In genomic region chr17:78368348-78368747, GRCh38 we compare ENCODE assay signal across 29 cellular contexts. TPM values are rescaled to one million over a fixed set of nuclear protein-coding genes. Genes with fewer than 3 reads are reported as not detected.
DNase-seq lines count a peak whose midpoint lies in the region; ATAC-seq and TF ChIP-seq lines count a peak whose summit lies in the region.
"Had no signal": no experiment of that assay in that cellular context is flagged by ENCODE, and none has a peak within 500 bp of the region (broad histone marks: within the 10 kb centered on the region; RNA-seq: fewer than 3 reads in every experiment).

No MANE protein-coding gene starts in this region.

- H3K9me3 ChIP-seq in H9 (ENCODE audit: control insufficient read depth, low read depth, low read length) (no peaks in the 10 kb centered on the region), left lung (no peaks in the 10 kb centered on the region), osteoblast (ENCODE audit: low read depth, low read length) (no peaks in the 10 kb centered on the region)
- H3K9me3 ChIP-seq: gastroesophageal sphincter had no signal

- H3K4me3 ChIP-seq in left lung (no peak overlapping the region), osteoblast (ENCODE audit: insufficient read depth, low read length) (no peak overlapping the region)
- H3K4me3 ChIP-seq: gastroesophageal sphincter, hepatocyte, K562 had no signal

- H2BK120ac ChIP-seq in H9 (ENCODE audit: low read depth, low read length, poor library complexity, severe bottlenecking) = no peak overlapping the region

- H3K9ac ChIP-seq in H9 (ENCODE audit: extremely low read depth, insufficient read length, low read length) = no peak overlapping the region

- no peaks in the 10 kb centered on the region for H4K20me1 ChIP-seq in H9 (ENCODE audit: control insufficient read depth, insufficient read depth, insufficient read length)
- H4K20me1 ChIP-seq in osteoblast (ENCODE audit: insufficient read depth, low read length) = no peaks in the 10 kb centered on the region

- no peak overlapping the region for H4K8ac ChIP-seq in H9 (replicated peaks; ENCODE audit: insufficient read length, low read depth, low read length)

- peak; percentile 7 for DNase-seq in NCI-H1092 treated with DMSO at 0.1 percent for 48 hours (lab: John Stamatoyannopoulos, UW)
- no peak for DNase-seq in NCI-H1092 (lab: John Stamatoyannopoulos, UW)
- DNase-seq in H9 = no peak
- DNase-seq in left lung = peak in 1 of 2 donors; percentile 80
- DNase-seq in osteoblast (ENCODE audit: insufficient read length, low spot score, missing footprints) = peak; percentile 21
- DNase-seq in HuH-7.5 (ENCODE audit: low spot score) = no peak
- DNase-seq: 8988T; activated CD4-positive, alpha-beta T cell treated with anti-CD3 and anti-CD28 coated beads for 36 hours; amygdala; COR-L47; DMS79; effector CD4-positive, alpha-beta T cell; GDM1; GOT3; NCI-H1105; NCI-H2081; NCI-H345; NCI-H774; SHP77 treated with DMSO at 0.1 percent for 48 hours; stimulated activated CD4-positive, alpha-beta T cell treated with anti-CD3 and anti-CD28 coated beads, Interleukin-15, amount 100 ng/mL, for 24 hours; SW 1271 had no signal

- H3K27me3 Mint-ChIP-seq in H9 (ENCODE audit: low read depth) = peaks cover 2% of the 10 kb centered on the region
- H3K27me3 Mint-ChIP-seq: activated CD4-positive, alpha-beta T cell treated with anti-CD3 and anti-CD28 coated beads for 36 hours had no signal

- no peaks in the 10 kb centered on the region; a peak in 1 of 5 replicates for H3K9me3 Mint-ChIP-seq in H9
- H3K9me3 Mint-ChIP-seq: activated naive CD4-positive, alpha-beta T cell treated with anti-CD3 and anti-CD28 coated beads, Interleukin-2, amount 50 U/mL, for 72 hours; activated T-helper 2 cell treated with anti-CD3 and anti-CD28 coated beads, Interferon-gamma antibody, Interleukin-2, Interleukin-4, amounts not matched to agents 10 μg/mL and 5 μg/mL and 100 μg/mL, durations not matched to agents 14 hours and 24 hours and 36 hours; stimulated activated memory B cell treated with anti-CD40 and anti-IgM and Interleukin-4, amounts not matched to agents 10 μg/mL and 1 μg/mL and 100 μg/mL, for 72 hours had no signal

- H3K27ac ChIP-seq in H9 (ENCODE audit: insufficient read length, low read depth, low read length) (no peak overlapping the region), left lung (no peak overlapping the region), osteoblast (ENCODE audit: low read depth, low read length) (no peak overlapping the region)
- H3K27ac ChIP-seq: gastroesophageal sphincter, hepatocyte had no signal

- peak overlapping the region; percentile 80 for H2BK12ac ChIP-seq in H9 (ENCODE audit: insufficient read length, low read depth, low read length)

- H3K23me2 ChIP-seq in H9 (ENCODE audit: insufficient read length, low read depth, low read length, poor library complexity, severe bottlenecking) = no peaks in the 10 kb centered on the region

- peak overlapping the region; percentile 100; the same call in 1 of the 2 replicates for H2BK15ac ChIP-seq in H9 (ENCODE audit: low read depth, low read length)

- peak overlapping the region; percentile 45 for H3K18ac ChIP-seq in H9 (ENCODE audit: insufficient read length, low read depth, low read length)

- H3K27me3 ChIP-seq in H9 (ENCODE audit: insufficient read depth, low read length) (no peaks in the 10 kb centered on the region; the same call in 1 of the 2 replicates), left lung (no peaks in the 10 kb centered on the region), osteoblast (ENCODE audit: insufficient read depth, low read length) (no peaks in the 10 kb centered on the region)
- H3K27me3 ChIP-seq: gastroesophageal sphincter, hepatocyte had no signal

- H2AK5ac ChIP-seq in H9 (ENCODE audit: insufficient read length, low read length) = peak overlapping the region; percentile 68

- no peak overlapping the region for H3K23ac ChIP-seq in H9 (ENCODE audit: insufficient read length, low read depth, low read length)

- no peaks in the 10 kb centered on the region for H3K79me1 ChIP-seq in H9 (ENCODE audit: insufficient read depth, low read depth, low read length, poor library complexity, severe bottlenecking)

- no peaks in the 10 kb centered on the region for H3K36me3 Mint-ChIP-seq in H9 (ENCODE audit: insufficient read depth in 1 of 3, low read depth in 3 of 3)
- H3K36me3 Mint-ChIP-seq: activated naive CD4-positive, alpha-beta T cell treated with anti-CD3 and anti-CD28 coated beads, Interleukin-2, amount 50 U/mL, for 72 hours; stimulated activated memory B cell treated with anti-CD40 and anti-IgM and Interleukin-4, amounts not matched to agents 10 μg/mL and 1 μg/mL and 100 μg/mL, for 72 hours had no signal

- peaks cover 74 to 76% of the 10 kb centered on the region in 2 experiments for H3K4me1 Mint-ChIP-seq in H9

- H3K4me3 Mint-ChIP-seq in H9 = 0 out of 5 replicates have a peak overlapping the region, but pooled peaks of 1 of the 2 experiments have one; percentile 32
- H3K4me3 Mint-ChIP-seq: activated CD4-positive, alpha-beta T cell treated with anti-CD3 and anti-CD28 coated beads for 36 hours; stimulated activated memory B cell treated with anti-CD40 and anti-IgM and Interleukin-4, amounts not matched to agents 10 μg/mL and 1 μg/mL and 100 μg/mL, for 72 hours had no signal

- TF ChIP-seq CTCF in H9 (conservative IDR thresholded peaks at IDR 0.05) = no peak
- TF ChIP-seq CTCF in left lung (IDR thresholded peaks at IDR 0.05) = no peak
- TF ChIP-seq CTCF in osteoblast (IDR thresholded peaks at IDR 0.05; ENCODE audit: extremely low read depth, low read depth, low read length) = no peak

- no peak overlapping the region for H2BK20ac ChIP-seq in H9 (ENCODE audit: low read depth, low read length, poor library complexity, severe bottlenecking)

- ATAC-seq in left lung (peak; percentile 7), HG02981 (IDR thresholded peaks at IDR 0.05; ENCODE audit: unreplicated experiment) (no peak), GM18909 (IDR thresholded peaks at IDR 0.05; ENCODE audit: poor library complexity, unreplicated experiment) (no peak)
- ATAC-seq: activated CD4-positive, alpha-beta T cell treated with anti-CD3 and anti-CD28 coated beads for 36 hours; activated naive CD4-positive, alpha-beta T cell treated with anti-CD3 and anti-CD28 coated beads, Interleukin-2, amount 50 U/mL, for 72 hours; gastroesophageal sphincter; K562; stimulated activated memory B cell treated with anti-CD40 and anti-IgM and Interleukin-4, amounts not matched to agents 10 μg/mL and 1 μg/mL and 100 μg/mL, for 72 hours had no signal

- H3K36me3 ChIP-seq in left lung (no peaks in the 10 kb centered on the region), osteoblast (ENCODE audit: insufficient read depth, low read length) (no peaks in the 10 kb centered on the region)
- H3K36me3 ChIP-seq: gastroesophageal sphincter had no signal

- H3K4me2 ChIP-seq in H9 (ENCODE audit: insufficient read depth, insufficient read length, low read length) (no peak overlapping the region), osteoblast (ENCODE audit: insufficient read depth, low read length) (no peak overlapping the region)
- H3K4me2 ChIP-seq: hepatocyte had no signal

- H2AFZ ChIP-seq in H9 (ENCODE audit: low read length) (no peak overlapping the region), osteoblast (ENCODE audit: low read length) (no peak overlapping the region)
- H2AFZ ChIP-seq: hepatocyte had no signal

- H3K79me2 ChIP-seq in H9 (ENCODE audit: insufficient read depth, low read length) (no peaks in the 10 kb centered on the region), osteoblast (ENCODE audit: insufficient read depth, low read length) (no peaks in the 10 kb centered on the region)
- H3K79me2 ChIP-seq: hepatocyte had no signal

- intact Hi-C loops in left lung (cut with DNase I) = no loop called here

- no peak overlapping the region for H2BK5ac ChIP-seq in H9 (ENCODE audit: insufficient read length, low read length)

- WGBS in H9 (ENCODE audit: extremely low coverage, insufficient read length, low lambda C conversion rate) = no CpG with 5 or more reads among the region's 6 CpGs

- no peak overlapping the region for H3K56ac ChIP-seq in H9 (ENCODE audit: insufficient read length, low read depth, low read length)

- H3K4me1 ChIP-seq in H9 (ENCODE audit: insufficient read depth, low read length) = peaks cover 13% of the 10 kb centered on the region; the same call in 1 of the 2 replicates
- peaks cover 18 to 27% of the 10 kb centered on the region in 2 donors for H3K4me1 ChIP-seq in left lung
- peaks cover 24% of the 10 kb centered on the region for H3K4me1 ChIP-seq in osteoblast (ENCODE audit: insufficient read depth, low read length)

- H4K91ac ChIP-seq in H9 (ENCODE audit: insufficient read length, low read depth, low read length) = no peak overlapping the region

- no peak overlapping the region for H3T11ph ChIP-seq in H9 (ENCODE audit: low read length)

- peak overlapping the region; percentile 17; the same call in 1 of the 2 replicates for H3K4ac ChIP-seq in H9 (ENCODE audit: low read depth, low read length)

- H3K27ac Mint-ChIP-seq in H9 = peak overlapping the region; percentile 11 to 88 (median 72); a peak in 4 of 7 replicates
- H3K27ac Mint-ChIP-seq: activated CD4-positive, alpha-beta T cell treated with anti-CD3 and anti-CD28 coated beads for 36 hours; activated naive CD4-positive, alpha-beta T cell treated with anti-CD3 and anti-CD28 coated beads, Interleukin-2, amount 50 U/mL, for 72 hours; activated T-helper 2 cell treated with anti-CD3 and anti-CD28 coated beads, Interferon-gamma antibody, Interleukin-2, Interleukin-4, amounts not matched to agents 10 μg/mL and 5 μg/mL and 100 μg/mL, durations not matched to agents 14 hours and 24 hours and 36 hours; stimulated activated memory B cell treated with anti-CD40 and anti-IgM and Interleukin-4, amounts not matched to agents 10 μg/mL and 1 μg/mL and 100 μg/mL, for 72 hours had no signal

- H3K14ac ChIP-seq in H9 (ENCODE audit: insufficient read depth, low read length) = peak overlapping the region; percentile 69; the same call in 1 of the 2 replicates

- peak overlapping the region; percentile 65 for H4K5ac ChIP-seq in H9 (ENCODE audit: insufficient read length, low read depth, low read length)

RNA-seq across cellular contexts. Expression of gene SOCS3, which starts 8.5 kb away (rescaled TPM):
- total RNA-seq in H9 (2021) (9.5 and 9.6 TPM in 2 replicates), left lung (100 to 1,000 TPM in 1 of 2 donors, 10 to 100 TPM in 1; 60.7 to 110 TPM), osteoblast (78.1 and 95.2 TPM in 2 replicates)

RNA-seq across cellular contexts. Expression of gene PGS1, which starts 10.1 kb away (rescaled TPM):
- total RNA-seq in H9 (2021) (41.8 and 45.7 TPM in 2 replicates), left lung (10 to 100 TPM; 63.4 to 83.6 TPM), osteoblast (34.4 and 39.5 TPM in 2 replicates)

Comparison
In these comparisons a context has a peak if more than half of its experiments do, and no peak if none do; other contexts are left out.
1. DNase-seq: peak in NCI-H1092 treated with DMSO at 0.1 percent for 48 hours (single experiment) and osteoblast (single experiment); none in NCI-H1092 (single experiment), H9 (single experiment) and HuH-7.5 (single experiment).